ENCODE assay signal across 19 cellular contexts in genomic region chr5:10548418-10549122, GRCh38. TPM values are rescaled to one million over a fixed set of nuclear protein-coding genes. Genes with fewer than 3 reads are reported as not detected.
A peak's percentile ranks its signal among the peaks of the same experiment; 100 is the strongest.
DNase-seq lines count a peak whose midpoint lies in the region; FAIRE-seq and TF ChIP-seq lines count a peak whose summit lies in the region.
"Had no signal": no experiment of that assay in that cellular context is flagged by ENCODE, and none has a peak within 500 bp of the region (broad histone marks: within the 10 kb centered on the region; RNA-seq: fewer than 3 reads in every experiment).

No MANE protein-coding gene starts in this region.

- no peaks in the 10 kb centered on the region for H3K9me3 Mint-ChIP-seq in chondrocyte (ENCODE audit: low read depth)

- H4K8ac ChIP-seq in trophoblast cell (ENCODE audit: low read depth, low read length): no peak overlapping the region

- no peak overlapping the region for H2AFZ ChIP-seq in trophoblast cell (ENCODE audit: insufficient read depth, low read length, poor library complexity)

- DNase-seq in GM12891 (ENCODE audit: insufficient read length, low spot score): no peak
- no peak for DNase-seq in HTR-8/SVneo (ENCODE audit: insufficient read length, low spot score)
- DNase-seq in chondrocyte (ENCODE audit: low spot score): peak; percentile 49
- DNase-seq in trophoblast cell: no peak
- no peak for DNase-seq in NCI-H1436 (lab: John Stamatoyannopoulos, UW)
- no peak for DNase-seq in coronary artery (ENCODE audit: low spot score)
- DNase-seq in uterus: no peak
- DNase-seq: H7, KG1, NCI-H1105 treated with DMSO at 0.1 percent for 48 hours, NCI-H187 treated with DMSO at 0.1 percent for 48 hours, NCI-H2227 treated with DMSO at 0.1 percent for 48 hours, NCI-H510A treated with DMSO at 0.1 percent for 48 hours, NCI-H82, OCI-M1, SHP77 had no signal

- H3K27me3 ChIP-seq in trophoblast cell (ENCODE audit: insufficient read depth, low read length): no peaks in the 10 kb centered on the region
- no peaks in the 10 kb centered on the region for H3K27me3 ChIP-seq in uterus

- no peak overlapping the region for H2AK5ac ChIP-seq in trophoblast cell (ENCODE audit: low read length)

- no peak overlapping the region for H3K27ac ChIP-seq in trophoblast cell (ENCODE audit: low read depth, low read length)
- H3K27ac ChIP-seq in coronary artery: no peak overlapping the region
- no peak overlapping the region for H3K27ac ChIP-seq in uterus
- H3K27ac ChIP-seq: C4-2B, SK-N-MC had no signal

- no peak overlapping the region for H3K4me2 ChIP-seq in trophoblast cell (ENCODE audit: low read length)

- H3K27me3 Mint-ChIP-seq in chondrocyte (ENCODE audit: low read depth): peaks cover 5% of the 10 kb centered on the region

- no peak overlapping the region for H2BK12ac ChIP-seq in trophoblast cell (ENCODE audit: low read length)

- H2BK120ac ChIP-seq in trophoblast cell (ENCODE audit: insufficient read depth, low read length, poor library complexity): no peak overlapping the region

- TF ChIP-seq POLR2A in GM12891 (IDR thresholded peaks at IDR 0.05; ENCODE audit: low read depth, low read length): no peak
- TF ChIP-seq POLR2A in uterus (IDR thresholded peaks at IDR 0.05): no peak

- H3K36me3 Mint-ChIP-seq in chondrocyte (ENCODE audit: low read depth): no peaks in the 10 kb centered on the region

- H3K4me1 Mint-ChIP-seq in chondrocyte (ENCODE audit: low read depth): peaks cover 36% of the 10 kb centered on the region

- H4K12ac ChIP-seq in trophoblast cell (ENCODE audit: low read depth, low read length): no peak overlapping the region

- H4K91ac ChIP-seq in trophoblast cell (ENCODE audit: low read depth, low read length): no peak overlapping the region

- intact Hi-C loops in uterus (cut with DNase I; ENCODE audit: low total_unique reads): no loop called here

- H3K27ac Mint-ChIP-seq in chondrocyte (ENCODE audit: unreplicated experiment): no peak overlapping the region

- no peak overlapping the region for H3K14ac ChIP-seq in trophoblast cell (ENCODE audit: low read length)

- H3K23ac ChIP-seq in trophoblast cell (ENCODE audit: low read length): peak overlapping the region; percentile 19

- TF ChIP-seq CTCF in chondrocyte (IDR thresholded peaks at IDR 0.05): no peak
- no peak for TF ChIP-seq CTCF in coronary artery (IDR thresholded peaks at IDR 0.05)
- no peak for TF ChIP-seq CTCF in uterus (IDR thresholded peaks at IDR 0.05)

- H3K4me3 Mint-ChIP-seq in chondrocyte (ENCODE audit: unreplicated experiment): no peak overlapping the region

- peaks cover 12% of the 10 kb centered on the region for H3K79me1 ChIP-seq in trophoblast cell (ENCODE audit: low read length)

- H2BK5ac ChIP-seq in trophoblast cell (ENCODE audit: low read depth, low read length, poor library complexity): no peak overlapping the region

- H3K9me3 ChIP-seq in trophoblast cell (ENCODE audit: insufficient read depth, low read depth, low read length) (peaks cover 9% of the 10 kb centered on the region), uterus (no peaks in the 10 kb centered on the region)

- H3K4me3 ChIP-seq in trophoblast cell (ENCODE audit: low read depth, low read length) (peak overlapping the region; percentile 2), coronary artery (no peak overlapping the region), uterus (no peak overlapping the region)
- H3K4me3 ChIP-seq: SK-N-MC had no signal

- no peaks in the 10 kb centered on the region for H3K79me2 ChIP-seq in trophoblast cell (ENCODE audit: control insufficient read depth, insufficient read depth, low read length, poor library complexity)

- H3K36me3 ChIP-seq in trophoblast cell (ENCODE audit: control insufficient read depth in 1 of 2, insufficient read depth in 2 of 2, low read length in 2 of 2) (no peaks in the 10 kb centered on the region), uterus (no peaks in the 10 kb centered on the region)

- H3K4me1 ChIP-seq in trophoblast cell (ENCODE audit: control insufficient read depth in 1 of 2, insufficient read depth in 2 of 2, low read length in 2 of 2) (peaks cover 20 to 25% of the 10 kb centered on the region in 2 experiments), uterus (no peaks in the 10 kb centered on the region)

- no peak overlapping the region for H3K9ac ChIP-seq in trophoblast cell (ENCODE audit: low read length)

- no peak overlapping the region for H3K18ac ChIP-seq in trophoblast cell (ENCODE audit: low read length)

- WGBS in trophoblast cell (ENCODE audit: extremely low coverage, insufficient coverage, insufficient read length): no CpG with 5 or more reads among the region's 48 CpGs

- no peak overlapping the region for H3K4ac ChIP-seq in trophoblast cell (ENCODE audit: low read depth, low read length)

- peak; percentile 82 for FAIRE-seq in GM12891 (lab: Jason Lieb, UNC)
- FAIRE-seq in HTR-8/SVneo (lab: Jason Lieb, UNC): peak; percentile 100
- FAIRE-seq: D721Med had no signal

TF ChIP-seq in GM12891, 5 proteins besides CTCF, POLR2A, EP300 and RAD21:
- TF ChIP-seq POU2F2 (IDR thresholded peaks at IDR 0.05; ENCODE audit: low read depth, low read length): peak; percentile 7; the same call in 1 of the 2 replicates
- no peak for TF ChIP-seq PAX5 (IDR thresholded peaks at IDR 0.05; ENCODE audit: insufficient read depth, low read length, severe bottlenecking)
- TF ChIP-seq POLR2AphosphoS5 (IDR thresholded peaks at IDR 0.05; ENCODE audit: low read depth, low read length): no peak
- TF ChIP-seq TAF1 (IDR thresholded peaks at IDR 0.05; ENCODE audit: low read depth, low read length): no peak
- no peak for TF ChIP-seq SPI1 (IDR thresholded peaks at IDR 0.05; ENCODE audit: low read depth, low read length)

RNA-seq across cellular contexts. Expression of gene ANKRD33B, which starts 15.3 kb away (rescaled TPM):
- 27.9 TPM for polyA plus RNA-seq in GM12891 (2012; ENCODE audit: low read depth, missing spikeins)
- 0.80 to 4.0 TPM (median 3.7 TPM) in 3 replicates for total RNA-seq in chondrocyte
- polyA plus RNA-seq in trophoblast cell (2013): 11.4 and 11.6 TPM in 2 replicates
- 10 to 100 TPM in 1 of 4 donors, 1 to 10 TPM in 3; 2.1 to 24.1 (median 7.6) TPM for total RNA-seq in uterus
